ENCODE assay signal across 1 cellular context in genomic region chr9:130313103-130313858, GRCh38.
TF ChIP-seq lines count a peak whose summit lies in the region.

No MANE protein-coding gene starts in this region.

TF ChIP-seq in H1, 55 proteins besides CTCF, POLR2A, EP300 and RAD21:
- TF ChIP-seq E2F6 (IDR thresholded peaks at IDR 0.05) (no peak), MAX (IDR thresholded peaks at IDR 0.05) (no peak), CTBP2 (IDR thresholded peaks at IDR 0.05; ENCODE audit: borderline replicate concordance, insufficient read depth, insufficient read length, low read length) (no peak), RBBP5 (IDR thresholded peaks at IDR 0.05; ENCODE audit: borderline replicate concordance, low read depth, low read length) (no peak), CHD1 (IDR thresholded peaks at IDR 0.05; ENCODE audit: low read depth, low read length) (no peak), USF2 (IDR thresholded peaks at IDR 0.05; ENCODE audit: low read length) (no peak), ATF3 (IDR thresholded peaks at IDR 0.05; ENCODE audit: insufficient read depth, low read depth, low read length) (no peak), CREB1 (IDR thresholded peaks at IDR 0.05) (no peak), GABPA (IDR thresholded peaks at IDR 0.05; ENCODE audit: borderline replicate concordance, insufficient read depth, low read length) (no peak), YY1 (IDR thresholded peaks at IDR 0.05; ENCODE audit: low read depth, low read length) (no peak), MAFK (IDR thresholded peaks at IDR 0.05; ENCODE audit: low read depth, low read length) (no peak), KDM5A (IDR thresholded peaks at IDR 0.05; ENCODE audit: low read length) (no peak), TAF7 (optimal IDR thresholded peaks at IDR 0.05; ENCODE audit: borderline replicate concordance, low read depth, low read length) (no peak), BRCA1 (IDR thresholded peaks at IDR 0.05; ENCODE audit: low read depth, low read length) (no peak), HDAC2 (IDR thresholded peaks at IDR 0.05; ENCODE audit: borderline replicate concordance in 1 of 2, low read depth in 2 of 2, low read length in 2 of 2) (no peak), ATF2 (IDR thresholded peaks at IDR 0.05; ENCODE audit: low read length) (no peak), SAP30 (IDR thresholded peaks at IDR 0.05; ENCODE audit: insufficient read depth, insufficient replicate concordance, low read length) (no peak), POLR2AphosphoS5 (IDR thresholded peaks at IDR 0.05; ENCODE audit: low read depth, low read length) (no peak)
TF ChIP-seq in H1: peak in this region for 0.
